Comparison of ENCODE assay signal across 8 cellular contexts in the genomic region with DNA sequence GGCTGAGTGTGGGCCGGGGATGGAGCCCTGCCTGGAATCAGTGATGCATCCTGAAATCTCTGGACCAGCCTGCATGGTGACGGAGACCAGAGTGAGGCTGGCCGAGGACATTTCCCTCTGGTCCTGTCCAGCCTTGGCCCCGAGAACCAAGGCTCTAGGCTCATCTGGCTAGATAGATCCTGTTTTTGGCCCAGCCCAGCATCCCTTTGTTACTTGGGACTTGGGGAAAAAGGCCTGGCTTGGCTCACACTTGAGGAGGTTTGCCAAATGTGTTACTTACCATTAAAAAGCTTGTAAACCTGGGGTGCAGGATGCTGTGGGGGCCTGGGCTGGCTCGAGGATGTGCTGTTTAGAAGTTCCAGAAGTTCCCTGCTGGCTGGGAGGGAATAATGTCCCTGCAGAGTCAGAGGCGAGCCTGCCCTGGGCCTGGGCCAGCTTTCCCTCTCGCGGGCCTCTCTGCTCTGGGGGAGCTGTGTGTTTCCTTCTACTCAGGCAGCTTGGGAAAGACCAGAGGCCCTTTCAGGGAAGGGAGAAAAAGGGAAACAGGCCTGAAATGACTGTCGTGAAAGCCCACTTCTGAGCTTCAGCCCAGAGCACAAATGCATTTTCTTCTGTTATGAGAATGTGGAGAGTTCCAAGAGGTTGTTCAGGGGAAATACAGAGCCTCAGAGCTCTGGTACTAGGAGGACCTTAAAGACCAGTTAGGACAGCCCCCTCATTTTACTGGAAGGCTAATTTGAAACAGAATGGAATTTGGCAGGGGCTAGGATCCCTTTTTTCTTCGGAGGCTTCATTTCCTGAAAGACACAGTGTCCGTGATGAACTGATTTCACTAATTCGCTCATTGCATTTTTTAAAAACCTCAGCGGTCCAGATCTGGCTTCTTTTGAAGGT. TPM values are rescaled to one million over a fixed set of nuclear protein-coding genes. Genes with fewer than 3 reads are reported as not detected.
DNase-seq lines count a peak whose midpoint lies in the region; ATAC-seq, FAIRE-seq and TF ChIP-seq lines count a peak whose summit lies in the region.

No MANE protein-coding gene starts in this region.

- H3K27ac ChIP-seq in iPS-20b (ENCODE audit: low read length), result no peak overlapping the region
- H3K27ac ChIP-seq in skeletal muscle tissue (ENCODE audit: low read depth, low read length), result peak overlapping the region; percentile 98
- H3K27ac ChIP-seq in WERI-Rb-1, result no peak overlapping the region

- no peaks in the 10 kb centered on the region for H3K36me3 Mint-ChIP-seq in MCF 10A (ENCODE audit: insufficient read depth, unreplicated experiment)

- H3K4me1 Mint-ChIP-seq in MCF 10A (ENCODE audit: insufficient read depth, unreplicated experiment), result peaks cover 66% of the 10 kb centered on the region

- no peak for ATAC-seq in HG03432 (IDR thresholded peaks at IDR 0.05; ENCODE audit: unreplicated experiment)

- no peak for FAIRE-seq in D721Med (lab: Jason Lieb, UNC)

- no TSS peak for BruUV-seq in MCF 10A (replicated peaks; lab: Mats Ljungman, UMichigan)

- POLR2A ChIA-PET in MCF 10A (lab: Yijun Ruan, JAX), result interaction anchor here (0.6 to 8.7 kb wide), 4 partner anchors 29 to 122 kb away, joined by 3 to 167 read pairs (median 10); partner anchors contain the start of genes CTDSP2, EEF1AKMT3 and METTL1

- H3K27me3 ChIP-seq in iPS-20b (ENCODE audit: insufficient read depth, low read length) (peaks cover 36% of the 10 kb centered on the region), skeletal muscle tissue (ENCODE audit: control insufficient read depth in 3 of 3, insufficient read depth in 3 of 3, low read length in 3 of 3) (no peaks in the 10 kb centered on the region), WERI-Rb-1 (ENCODE audit: insufficient read depth, low read depth, severe bottlenecking) (no peaks in the 10 kb centered on the region)

- peaks cover 29% of the 10 kb centered on the region for H3K4me1 ChIP-seq in iPS-20b (ENCODE audit: insufficient read depth, low read length)
- H3K4me1 ChIP-seq in skeletal muscle tissue (ENCODE audit: control insufficient read depth in 3 of 3, insufficient read depth in 3 of 3, low read length in 3 of 3), result peaks cover 81 to 84% (median 84%) of the 10 kb centered on the region in 3 donors

- intact Hi-C loops in MCF 10A (cut with micrococcal nuclease), result no loop called here

- H3K9ac ChIP-seq in iPS-20b (ENCODE audit: low read depth, low read length) (peak overlapping the region; percentile 22; the same call in 1 of the 2 replicates), skeletal muscle tissue (ENCODE audit: low read depth in 1 of 3, low read length in 3 of 3) (peak overlapping the region; percentile 70 to 96 (median 75))

- peak overlapping the region; percentile 23 for H3K4me3 Mint-ChIP-seq in MCF 10A (ENCODE audit: unreplicated experiment)

- peak overlapping the region; percentile 70 for H3K27ac Mint-ChIP-seq in MCF 10A (ENCODE audit: low read depth, unreplicated experiment)

- peak overlapping the region; percentile 34; the same call in 1 of the 2 replicates for H3K4me3 ChIP-seq in iPS-20b (ENCODE audit: low read length)
- peak overlapping the region; percentile 14 to 50 (median 33) for H3K4me3 ChIP-seq in skeletal muscle tissue (ENCODE audit: low read length in 3 of 3)
- H3K4me3 ChIP-seq in WERI-Rb-1 (ENCODE audit: low read depth, low read length), result no peak overlapping the region

- H3K36me3 ChIP-seq in iPS-20b (ENCODE audit: insufficient read depth, low read depth, low read length) (no peaks in the 10 kb centered on the region), skeletal muscle tissue (ENCODE audit: control insufficient read depth in 3 of 3, insufficient read depth in 3 of 3, low read length in 3 of 3) (no peaks in the 10 kb centered on the region), WERI-Rb-1 (no peaks in the 10 kb centered on the region)

- no peak for TF ChIP-seq CTCF in MCF 10A (IDR thresholded peaks at IDR 0.05; ENCODE audit: unreplicated experiment)
- TF ChIP-seq CTCF in WERI-Rb-1 (IDR thresholded peaks at IDR 0.05; ENCODE audit: low read depth, low read length), result no peak
- no peak for TF ChIP-seq CTCF in D721Med (IDR thresholded peaks at IDR 0.05; ENCODE audit: insufficient read depth, missing control alignments)

- DNase-seq in DMS 273 (lab: John Stamatoyannopoulos, UW; ENCODE audit: unreplicated experiment), result peak; percentile 84
- peak; percentile 63 for DNase-seq in NCI-H1694 treated with DMSO at 0.1 percent for 48 hours (lab: John Stamatoyannopoulos, UW)
- peak; percentile 54 for DNase-seq in MCF 10A (ENCODE audit: unreplicated experiment)
- DNase-seq in WERI-Rb-1, result no peak
- DNase-seq in D721Med (ENCODE audit: insufficient read length, low spot score), result no peak

- H3K9me3 Mint-ChIP-seq in MCF 10A (ENCODE audit: unreplicated experiment), result no peaks in the 10 kb centered on the region

- H3K9me3 ChIP-seq in iPS-20b (ENCODE audit: insufficient read depth, low read depth, low read length) (no peaks in the 10 kb centered on the region), skeletal muscle tissue (ENCODE audit: control insufficient read depth in 3 of 3, low read length in 3 of 3) (no peaks in the 10 kb centered on the region), WERI-Rb-1 (ENCODE audit: severe bottlenecking) (no peaks in the 10 kb centered on the region)

- CTCF ChIA-PET in MCF 10A (lab: Yijun Ruan, JAX), result interaction anchor here (0.6 to 8.0 kb wide), 9 partner anchors 10 to 1374 kb away, joined by 3 to 89 read pairs (median 3); partner anchors contain the start of gene CTDSP2

- no peaks in the 10 kb centered on the region for H3K27me3 Mint-ChIP-seq in MCF 10A (ENCODE audit: insufficient read depth, unreplicated experiment)

RNA-seq across cellular contexts. Expression of gene CTDSP2, which starts 47.2 kb away (rescaled TPM):
- total RNA-seq in MCF 10A (2022) (73.4 and 76.5 TPM in 2 replicates), skeletal muscle tissue (51.1 TPM)

RNA-seq across cellular contexts. Expression of gene ATP23, which starts 47.7 kb away (rescaled TPM):
- 1.9 and 3.0 TPM in 2 replicates for total RNA-seq in MCF 10A (2022)
- total RNA-seq in skeletal muscle tissue, result 8.9 TPM

Comparison
In these comparisons a context has a peak if more than half of its experiments do, and no peak if none do; other contexts are left out.
1. DNase-seq: peak in DMS 273 (single experiment), NCI-H1694 treated with DMSO at 0.1 percent for 48 hours (single experiment) and MCF 10A (single experiment); none in WERI-Rb-1 (single experiment) and D721Med (single experiment).